9 cellular contexts compared by ENCODE assay signal in the genomic region with DNA sequence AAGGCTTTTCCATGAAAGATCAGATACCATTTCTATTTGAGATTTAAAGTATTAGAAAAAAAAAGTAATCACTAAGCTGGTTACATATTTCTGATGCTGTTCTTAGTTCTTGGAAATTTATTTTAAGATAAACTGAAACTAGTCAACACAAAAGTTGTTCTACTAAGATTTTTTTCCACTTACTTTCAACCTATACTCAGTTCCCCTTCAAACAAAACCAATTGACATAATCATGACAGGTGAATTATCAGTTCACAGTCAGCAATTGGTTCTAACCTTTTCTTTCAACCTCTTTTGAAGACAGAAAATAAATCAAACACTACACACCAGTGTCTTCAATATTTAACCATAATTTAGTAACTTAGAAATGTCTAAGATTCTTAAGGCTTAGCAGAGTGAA.
"Had no signal": no experiment of that assay in that cellular context is flagged by ENCODE, and none has a peak within 500 bp of the region (broad histone marks: within the 10 kb centered on the region; RNA-seq: fewer than 3 reads in every experiment).

No MANE protein-coding gene starts in this region.

- FAIRE-seq: K562 had no signal

- H3K27ac Mint-ChIP-seq: HFFc6 had no signal

- H3K9me3 ChIP-seq: HAP-1 had no signal

- H2AFZ ChIP-seq: GM23248 had no signal

- H3K36me3 ChIP-seq: HAP-1 had no signal

- H3K4me1 ChIP-seq: HAP-1 had no signal

- DNase-seq: GM23248, GOT3, H7, HFFc6, IMR-90 had no signal

- H3K4me3 Mint-ChIP-seq: HFFc6 had no signal

- ATAC-seq: HCT116, K562 had no signal

- H3K4me3 ChIP-seq: GM23248, HAP-1, K562 had no signal

- H3K9ac ChIP-seq: GM23248 had no signal

- H3K27ac ChIP-seq: GM23248, HL-60 had no signal
